Comparison of ENCODE assay signal across 18 cellular contexts in genomic region chr1:58786927-58787245, GRCh38. TPM values are rescaled to one million over a fixed set of nuclear protein-coding genes. Genes with fewer than 3 reads are reported as not detected.
DNase-seq lines count a peak whose midpoint lies in the region; ATAC-seq and TF ChIP-seq lines count a peak whose summit lies in the region.
"Had no signal": no experiment of that assay in that cellular context is flagged by ENCODE, and none has a peak within 500 bp of the region (broad histone marks: within the 10 kb centered on the region; RNA-seq: fewer than 3 reads in every experiment).

No MANE protein-coding gene starts in this region.

- H3K9ac ChIP-seq in IMR-90 (ENCODE audit: low read depth, low read length) (no peak overlapping the region), mesendoderm (ENCODE audit: low read length) (no peak overlapping the region)
- H3K9ac ChIP-seq: SK-N-SH had no signal

- H3K27ac Mint-ChIP-seq in activated T-helper 17 cell treated with anti-CD3 and anti-CD28 coated beads, Interleukin-2, amount 50 U/mL, for 72 hours, result no peak overlapping the region
- H3K27ac Mint-ChIP-seq: activated naive CD4-positive, alpha-beta T cell treated with anti-CD3 and anti-CD28 coated beads, Interleukin-2, amount 10 ng/mL, durations not matched to agents 7 days and 5 days; progenitor cell of endocrine pancreas; WTC11 had no signal

- peak overlapping the region; percentile 80 for H2AK9ac ChIP-seq in IMR-90 (replicated peaks; ENCODE audit: low read depth, low read length, poor library complexity)

- peak overlapping the region; percentile 59; the same call in 1 of the 2 replicates for H3K27ac ChIP-seq in IMR-90 (ENCODE audit: insufficient read depth, low read length)
- no peak overlapping the region for H3K27ac ChIP-seq in mesendoderm (ENCODE audit: low read depth, low read length)
- H3K27ac ChIP-seq in substantia nigra (ENCODE audit: low read depth, low read length, poor library complexity, severe bottlenecking), result peak overlapping the region; percentile 35

- H3K79me2 ChIP-seq in mesendoderm (ENCODE audit: control insufficient read depth, insufficient read depth, low read length), result peaks cover 15% of the 10 kb centered on the region

- no peak for ATAC-seq in IMR-90 (ENCODE audit: low read depth)
- no peak for ATAC-seq in activated T-helper 17 cell treated with anti-CD3 and anti-CD28 coated beads, Interleukin-2, amount 50 U/mL, for 72 hours (replicated peaks)
- no peak for ATAC-seq in GM19455 (IDR thresholded peaks at IDR 0.05; ENCODE audit: unreplicated experiment)
- no peak for ATAC-seq in HG02642 (IDR thresholded peaks at IDR 0.05; ENCODE audit: poor library complexity, unreplicated experiment)
- ATAC-seq: WTC11 had no signal

- no CpG with 5 or more reads among the region's 2 CpGs for WGBS in IMR-90 (ENCODE audit: extremely low coverage in 2 of 2, insufficient read length in 1 of 2), 2 experiments
- no CpG with 5 or more reads among the region's 2 CpGs for WGBS in mesendoderm (ENCODE audit: extremely low coverage, insufficient coverage, low lambda C conversion rate)

- no peak for DNase-seq in IMR-90
- DNase-seq in mesendoderm, result no peak
- DNase-seq in substantia nigra (lab: John Stamatoyannopoulos, UW), result no peak
- no peak for DNase-seq in AG08395 (ENCODE audit: low spot score)
- DNase-seq in activated T-cell treated with anti-CD3 and anti-CD28 coated beads for 4 hours, result no peak
- DNase-seq: activated naive CD4-positive, alpha-beta T cell treated with anti-CD3 and anti-CD28 coated beads, Interleukin-2, amount 10 ng/mL, durations not matched to agents 7 days and 5 days; C1 segment of cervical spinal cord; cerebellar nuclear complex; glutamatergic neuron; islet precursor cell; NCI-H345; SK-N-SH; stimulated activated CD4-positive, alpha-beta T cell treated with anti-CD3 and anti-CD28 coated beads, Interleukin-15, amount 100 ng/mL, for 24 hours had no signal

- intact Hi-C loops in IMR-90 (cut with micrococcal nuclease), result loop anchor here (5.0 to 10.0 kb wide), 2 partner anchors 290 to 648 kb away; no protein-coding TSS in a partner anchor

- POLR2A ChIA-PET in IMR-90 (lab: Charles Lee; ENCODE audit: unreplicated experiment), result no interaction called here

- H3K23ac ChIP-seq in IMR-90 (ENCODE audit: low read depth, low read length) (peak overlapping the region; percentile 62; the same call in 1 of the 2 replicates), mesendoderm (ENCODE audit: low read length) (no peak overlapping the region)

- H4K8ac ChIP-seq in IMR-90 (ENCODE audit: low read depth in 2 of 2, low read length in 2 of 2), result peak overlapping the region in 1 of 2 experiments; percentile 36; a peak in 2 of 4 replicates
- H4K8ac ChIP-seq in mesendoderm (ENCODE audit: low read depth, low read length), result no peak overlapping the region

- H4K5ac ChIP-seq in IMR-90 (ENCODE audit: low read depth, low read length), result peak overlapping the region; percentile 59
- H4K5ac ChIP-seq in mesendoderm (ENCODE audit: low read length), result peak overlapping the region; percentile 73

- dilution Hi-C loops in IMR-90 (cut with HindIII; ENCODE audit: low sequenced_read_pairs, unreplicated experiment), result no loop called here

- H2BK5ac ChIP-seq in IMR-90 (ENCODE audit: low read depth, low read length, poor library complexity, severe bottlenecking) (no peak overlapping the region), mesendoderm (ENCODE audit: low read length) (no peak overlapping the region)

- peak overlapping the region; percentile 95 for H3K4me3 Mint-ChIP-seq in activated T-helper 17 cell treated with anti-CD3 and anti-CD28 coated beads, Interleukin-2, amount 50 U/mL, for 72 hours
- H3K4me3 Mint-ChIP-seq: activated naive CD4-positive, alpha-beta T cell treated with anti-CD3 and anti-CD28 coated beads, Interleukin-2, amount 10 ng/mL, durations not matched to agents 7 days and 5 days had no signal

- H3K4me2 ChIP-seq in IMR-90 (ENCODE audit: low read depth, low read length) (no peak overlapping the region), mesendoderm (ENCODE audit: low read length) (no peak overlapping the region)
- H3K4me2 ChIP-seq: SK-N-SH had no signal

- H3K27me3 Mint-ChIP-seq in activated T-helper 17 cell treated with anti-CD3 and anti-CD28 coated beads, Interleukin-2, amount 50 U/mL, for 72 hours, result no peaks in the 10 kb centered on the region
- H3K27me3 Mint-ChIP-seq: progenitor cell of endocrine pancreas had no signal

- CTCF ChIA-PET in IMR-90 (lab: Yijun Ruan, JAX), result no interaction called here

- no peak overlapping the region for H3K4me3 ChIP-seq in IMR-90 (ENCODE audit: insufficient read depth, low read depth, low read length)
- H3K4me3 ChIP-seq in mesendoderm (ENCODE audit: low read length), result no peak overlapping the region

- H3K4ac ChIP-seq in IMR-90 (ENCODE audit: low read depth, low read length) (peak overlapping the region; percentile 84), mesendoderm (ENCODE audit: low read depth, low read length) (no peak overlapping the region)

- peaks cover 20% of the 10 kb centered on the region for H4K20me1 ChIP-seq in IMR-90 (ENCODE audit: insufficient read depth, low read length)

- peaks cover 25% of the 10 kb centered on the region for H3K36me3 Mint-ChIP-seq in activated T-helper 17 cell treated with anti-CD3 and anti-CD28 coated beads, Interleukin-2, amount 50 U/mL, for 72 hours (ENCODE audit: low read depth)

- H3K36me3 ChIP-seq in IMR-90 (ENCODE audit: control insufficient read depth, insufficient read depth, low read length) (peaks cover 10% of the 10 kb centered on the region), mesendoderm (ENCODE audit: control insufficient read depth, insufficient read depth, low read length) (no peaks in the 10 kb centered on the region)

- no peak for TF ChIP-seq POLR2A in IMR-90 (IDR thresholded peaks at IDR 0.05; ENCODE audit: low read depth, low read length)

- H3K18ac ChIP-seq in IMR-90 (ENCODE audit: low read depth, low read length) (peak overlapping the region; percentile 73; the same call in 1 of the 2 replicates), mesendoderm (ENCODE audit: low read length) (no peak overlapping the region)

- H3K27me3 ChIP-seq in IMR-90 (ENCODE audit: control insufficient read depth, insufficient read depth, low read length), result no peaks in the 10 kb centered on the region
- no peaks in the 10 kb centered on the region for H3K27me3 ChIP-seq in mesendoderm (ENCODE audit: insufficient read depth, low read length, poor library complexity)

- H2BK15ac ChIP-seq in IMR-90 (ENCODE audit: low read depth, low read length) (peak overlapping the region; percentile 69; the same call in 2 of the 3 replicates), mesendoderm (replicated peaks; ENCODE audit: low read depth) (no peak overlapping the region)

- peak overlapping the region; percentile 61 for H4K91ac ChIP-seq in IMR-90 (ENCODE audit: insufficient read depth, low read depth, low read length)

- H3K9me3 ChIP-seq in IMR-90 (ENCODE audit: control insufficient read depth, insufficient read depth, low read length), result no peaks in the 10 kb centered on the region
- H3K9me3 ChIP-seq: SK-N-SH had no signal

- H3K14ac ChIP-seq in IMR-90 (replicated peaks; ENCODE audit: low read depth, low read length), result peak overlapping the region; percentile 66

- no TSS peak for BruUV-seq in IMR-90 (replicated peaks; lab: Mats Ljungman, UMichigan)

- in situ Hi-C loops in IMR-90 (cut with MboI; ENCODE audit: low sequenced_read_pairs), result loop anchor here (5.0 to 25.0 kb wide), 3 partner anchors 500 to 970 kb away; partner anchors contain the start of gene FGGY

- no peak for TF ChIP-seq CTCF in IMR-90 (conservative IDR thresholded peaks at IDR 0.05; ENCODE audit: low read depth, low read length)

- H3K79me1 ChIP-seq in IMR-90 (ENCODE audit: low read depth in 1 of 2, low read length in 2 of 2), result no peaks in the 10 kb centered on the region
- H3K79me1 ChIP-seq in mesendoderm (ENCODE audit: low read length), result peaks cover 2% of the 10 kb centered on the region

- peaks cover 3% of the 10 kb centered on the region; the same call in 1 of the 2 replicates for H3K9me1 ChIP-seq in IMR-90 (ENCODE audit: insufficient read depth, low read length)

- peak overlapping the region; percentile 70 for H2AFZ ChIP-seq in IMR-90 (replicated peaks; ENCODE audit: low read length, poor library complexity)

- H3K56ac ChIP-seq in IMR-90 (ENCODE audit: extremely low read depth, insufficient read depth, low read length), result no peak overlapping the region
- H3K56ac ChIP-seq in mesendoderm (ENCODE audit: low read length), result peak overlapping the region; percentile 10

- H2BK120ac ChIP-seq in IMR-90 (ENCODE audit: low read depth, low read length) (peak overlapping the region; percentile 76), mesendoderm (ENCODE audit: low read depth, low read length) (no peak overlapping the region)

- peak overlapping the region; percentile 80; the same call in 1 of the 2 replicates for H2BK20ac ChIP-seq in IMR-90 (ENCODE audit: low read depth, low read length)

- H3K4me1 Mint-ChIP-seq in activated T-helper 17 cell treated with anti-CD3 and anti-CD28 coated beads, Interleukin-2, amount 50 U/mL, for 72 hours, result peaks cover 20% of the 10 kb centered on the region

- peaks cover 5% of the 10 kb centered on the region for H3K9me3 Mint-ChIP-seq in activated T-helper 17 cell treated with anti-CD3 and anti-CD28 coated beads, Interleukin-2, amount 50 U/mL, for 72 hours

- TF ChIP-seq RAD21 in IMR-90 (IDR thresholded peaks at IDR 0.05; ENCODE audit: low read length), result no peak

- H2AK5ac ChIP-seq in IMR-90 (ENCODE audit: low read depth, low read length) (peak overlapping the region; percentile 94; the same call in 1 of the 2 replicates), mesendoderm (ENCODE audit: low read length) (peak overlapping the region; percentile 76)

- H3K4me1 ChIP-seq in IMR-90 (ENCODE audit: control insufficient read depth, insufficient read depth, low read length) (peaks cover 8% of the 10 kb centered on the region), mesendoderm (ENCODE audit: control insufficient read depth, low read depth, low read length) (no peaks in the 10 kb centered on the region)

TF ChIP-seq in IMR-90, 13 proteins besides CTCF, POLR2A, EP300 and RAD21 (continues in another document):
- TF ChIP-seq CHD1 (IDR thresholded peaks at IDR 0.05; ENCODE audit: low read depth, low read length) (no peak), MAFK (IDR thresholded peaks at IDR 0.05; ENCODE audit: low read depth, low read length) (no peak), MAZ (IDR thresholded peaks at IDR 0.05; ENCODE audit: borderline replicate concordance, low read depth, low read length) (no peak)

RNA-seq across cellular contexts. Expression of gene JUN, which starts 3.0 kb away (rescaled TPM):
- 46.6 and 51.1 TPM in 2 replicates for total RNA-seq in IMR-90 (2012; rRNA removed)
- polyA plus RNA-seq in IMR-90 (2012; rRNA removed), result 86.9 and 89.1 TPM in 2 replicates
- 80.5 and 108 TPM in 2 replicates for polyA plus RNA-seq in IMR-90 (2012; cell fraction: cytosol; rRNA removed)
- 85.4 and 184 TPM in 2 replicates for polyA plus RNA-seq in IMR-90 (2012; cell fraction: nucleus; rRNA removed; ENCODE audit: low replicate concordance)
- 10 to 100 TPM; 53.4 to 62.2 TPM for total RNA-seq in activated T-helper 17 cell treated with anti-CD3 and anti-CD28 coated beads, Interleukin-2, amount 50 U/mL, for 72 hours
- 11.0 TPM for polyA plus RNA-seq in mesendoderm (2013, experiment 1 of 2)
- 12.2 TPM for polyA plus RNA-seq in mesendoderm (2013, experiment 2 of 2)
